In genomic region chr6:2782825-2783187, GRCh38 we compare ENCODE assay signal across 2 cellular contexts.
TF ChIP-seq lines count a peak whose summit lies in the region.

No MANE protein-coding gene starts in this region.

TF ChIP-seq in GM23338, 12 proteins besides CTCF, POLR2A, EP300 and RAD21:
- no peak for TF ChIP-seq ZNF331 (CRISPR knock-in tag; IDR thresholded peaks at IDR 0.05; ENCODE audit: low read depth)
- no peak for TF ChIP-seq JUNB (IDR thresholded peaks at IDR 0.05; ENCODE audit: unreplicated experiment)

TF ChIP-seq in H1, 55 proteins besides CTCF, POLR2A, EP300 and RAD21:
- TF ChIP-seq KDM4A (IDR thresholded peaks at IDR 0.05; ENCODE audit: low read depth, low read length, severe bottlenecking) (no peak), EGR1 (IDR thresholded peaks at IDR 0.05; ENCODE audit: borderline replicate concordance, low read depth, low read length) (no peak), BACH1 (IDR thresholded peaks at IDR 0.05; ENCODE audit: low read length) (no peak), SIRT6 (IDR thresholded peaks at IDR 0.05; ENCODE audit: low read length) (no peak), GABPA (IDR thresholded peaks at IDR 0.05; ENCODE audit: borderline replicate concordance, insufficient read depth, low read length) (no peak), RXRA (IDR thresholded peaks at IDR 0.05; ENCODE audit: insufficient read depth, low read depth, low read length) (no peak), SAP30 (IDR thresholded peaks at IDR 0.05; ENCODE audit: insufficient read depth, insufficient replicate concordance, low read length) (no peak), BCL11A (IDR thresholded peaks at IDR 0.05; ENCODE audit: low read depth in 2 of 2, low read length in 2 of 2) (no peak), JUN (IDR thresholded peaks at IDR 0.05; ENCODE audit: low read depth, low read length) (no peak), TBP (IDR thresholded peaks at IDR 0.05; ENCODE audit: low read depth, low read length) (no peak), CEBPB (IDR thresholded peaks at IDR 0.05; ENCODE audit: low read depth, low read length) (no peak), NANOG (IDR thresholded peaks at IDR 0.05; ENCODE audit: insufficient read depth, low read depth, low read length, poor library complexity, severe bottlenecking) (no peak), YY1 (IDR thresholded peaks at IDR 0.05; ENCODE audit: low read depth, low read length) (no peak), JUND (IDR thresholded peaks at IDR 0.05; ENCODE audit: low read length) (no peak)
